1 cellular context compared by ENCODE assay signal in genomic region chr3:121637922-121638321, GRCh38.
TF ChIP-seq lines count a peak whose summit lies in the region.

No MANE protein-coding gene starts in this region.

TF ChIP-seq in GM12878, 131 proteins besides CTCF, POLR2A, EP300 and RAD21:
- no peak for TF ChIP-seq MEF2B (IDR thresholded peaks at IDR 0.05; ENCODE audit: partially characterized antibody, poor library complexity, severe bottlenecking)
- no peak for TF ChIP-seq EGR1 (IDR thresholded peaks at IDR 0.05; ENCODE audit: borderline replicate concordance in 1 of 2, low read depth in 2 of 2, low read length in 2 of 2)
- peak; percentile 25 to 27; a peak in 1 of 4 replicates for TF ChIP-seq IKZF2 (IDR thresholded peaks at IDR 0.05)
- TF ChIP-seq RCOR1 (conservative IDR thresholded peaks at IDR 0.05; ENCODE audit: low read depth, low read length), result no peak
- peak; percentile 32; the same call in 1 of the 2 replicates for TF ChIP-seq IKZF1 (conservative IDR thresholded peaks at IDR 0.05)
- no peak for TF ChIP-seq SMARCA5 (IDR thresholded peaks at IDR 0.05)
- TF ChIP-seq ESRRA (IDR thresholded peaks at IDR 0.05; ENCODE audit: low read length), result peak; percentile 86; the same call in 1 of the 2 replicates
- no peak for TF ChIP-seq RELB (IDR thresholded peaks at IDR 0.05; ENCODE audit: low read depth)
- TF ChIP-seq ZNF622 (IDR thresholded peaks at IDR 0.05), result no peak
- TF ChIP-seq MYC (IDR thresholded peaks at IDR 0.05; ENCODE audit: insufficient read depth, insufficient read length, insufficient replicate concordance, low read length, severe bottlenecking), result no peak
- peak; percentile 42; the same call in 1 of the 2 replicates for TF ChIP-seq NFIC (IDR thresholded peaks at IDR 0.05; ENCODE audit: low read depth, low read length)
- no peak for TF ChIP-seq SUPT20H (IDR thresholded peaks at IDR 0.05; ENCODE audit: borderline replicate concordance, control insufficient read depth, low read depth, low read length)
- no peak for TF ChIP-seq RELA (IDR thresholded peaks at IDR 0.05; ENCODE audit: borderline replicate concordance, partially characterized antibody)
- no peak for TF ChIP-seq HDAC6 (IDR thresholded peaks at IDR 0.05; ENCODE audit: unreplicated experiment)
- peak; percentile 58; the same call in 1 of the 2 replicates for TF ChIP-seq NR2F1 (conservative IDR thresholded peaks at IDR 0.05)
- TF ChIP-seq TBL1XR1 (IDR thresholded peaks at IDR 0.05; ENCODE audit: low read depth, low read length), result no peak
- no peak for TF ChIP-seq NKRF (conservative IDR thresholded peaks at IDR 0.05)
- TF ChIP-seq ATF3 (IDR thresholded peaks at IDR 0.05; ENCODE audit: borderline replicate concordance, extremely low read depth, low read depth, low read length), result no peak
- no peak for TF ChIP-seq ZNF384 (IDR thresholded peaks at IDR 0.05; ENCODE audit: borderline replicate concordance, low read depth, low read length)
- no peak for TF ChIP-seq PAX8 (IDR thresholded peaks at IDR 0.05)
- TF ChIP-seq USF2 (IDR thresholded peaks at IDR 0.05; ENCODE audit: borderline replicate concordance, low read depth, low read length), result no peak
- TF ChIP-seq ETV6 (conservative IDR thresholded peaks at IDR 0.05 in 1 of 2, IDR thresholded peaks at IDR 0.05 in 1 of 2; ENCODE audit: borderline replicate concordance in 1 of 2, low read depth in 1 of 2), result no peak
- no peak for TF ChIP-seq WRNIP1 (IDR thresholded peaks at IDR 0.05; ENCODE audit: borderline replicate concordance, low read depth, low read length)
- no peak for TF ChIP-seq BMI1 (IDR thresholded peaks at IDR 0.05; ENCODE audit: borderline replicate concordance)
- no peak for TF ChIP-seq SREBF2 (IDR thresholded peaks at IDR 0.05; ENCODE audit: low read length)
- no peak for TF ChIP-seq PAX5 (IDR thresholded peaks at IDR 0.05; ENCODE audit: borderline replicate concordance, low read depth, low read length)
- peak; percentile 58; the same call in 1 of the 2 replicates for TF ChIP-seq RUNX3 (IDR thresholded peaks at IDR 0.05; ENCODE audit: low read length)
- TF ChIP-seq NFXL1 (IDR thresholded peaks at IDR 0.05; ENCODE audit: borderline replicate concordance), result no peak
